ENCODE assay signal across 1 cellular context in genomic region chr19:45792482-45793177, GRCh38.
TF ChIP-seq lines count a peak whose summit lies in the region.

TSS of gene DMWD (minus strand) at chr19:45792845. CDS start at chr19:45792756, 89 bp downstream.

TF ChIP-seq in HepG2, 621 proteins besides CTCF, POLR2A, EP300 and RAD21 (continued from another document and continues in another):
- TF ChIP-seq AHDC1 (CRISPR knock-in tag; IDR thresholded peaks at IDR 0.05; ENCODE audit: borderline replicate concordance) (no peak), ARID2 (CRISPR knock-in tag; IDR thresholded peaks at IDR 0.05; ENCODE audit: borderline replicate concordance) (no peak), ZNF337 (CRISPR knock-in tag; IDR thresholded peaks at IDR 0.05; ENCODE audit: borderline replicate concordance, low read depth) (no peak), ETV5 (CRISPR knock-in tag; IDR thresholded peaks at IDR 0.05; ENCODE audit: borderline replicate concordance) (peak; percentile 64), ADNP (CRISPR knock-in tag; IDR thresholded peaks at IDR 0.05) (no peak), PRDM10 (CRISPR knock-in tag; IDR thresholded peaks at IDR 0.05; ENCODE audit: low read depth) (no peak), POLR2AphosphoS5 (IDR thresholded peaks at IDR 0.05; ENCODE audit: low read depth, low read length) (no peak), CAMTA2 (CRISPR knock-in tag; IDR thresholded peaks at IDR 0.05; ENCODE audit: borderline replicate concordance) (no peak), GABPB1 (CRISPR knock-in tag; IDR thresholded peaks at IDR 0.05) (peak; percentile 93), ZNF761 (CRISPR knock-in tag; conservative IDR thresholded peaks at IDR 0.05) (0 out of 2 replicates have a peak, but pooled peaks have one; percentile 29), THAP11 (CRISPR knock-in tag; IDR thresholded peaks at IDR 0.05) (peak; percentile 78), U2AF1 (optimal IDR thresholded peaks at IDR 0.05; ENCODE audit: low read depth, low read length) (no peak), REPIN1 (CRISPR knock-in tag; IDR thresholded peaks at IDR 0.05; ENCODE audit: borderline replicate concordance, low read depth) (no peak), ZNF12 (CRISPR knock-in tag; IDR thresholded peaks at IDR 0.05) (no peak), IKZF4 (CRISPR knock-in tag; IDR thresholded peaks at IDR 0.05; ENCODE audit: borderline replicate concordance, low read depth, not compliant biosample characterization) (no peak), ZNF615 (CRISPR knock-in tag; IDR thresholded peaks at IDR 0.05; ENCODE audit: borderline replicate concordance) (no peak), ZNF414 (CRISPR knock-in tag; IDR thresholded peaks at IDR 0.05) (no peak), ZFP37 (CRISPR knock-in tag; IDR thresholded peaks at IDR 0.05; ENCODE audit: borderline replicate concordance) (no peak), ZNF563 (CRISPR knock-in tag; IDR thresholded peaks at IDR 0.05) (no peak), ZNF616 (CRISPR knock-in tag; IDR thresholded peaks at IDR 0.05; ENCODE audit: low read depth) (no peak), PBX2 (CRISPR knock-in tag; IDR thresholded peaks at IDR 0.05) (peak; percentile 87), ARID5B (CRISPR knock-in tag; IDR thresholded peaks at IDR 0.05) (no peak), STAT5B (CRISPR knock-in tag; IDR thresholded peaks at IDR 0.05) (no peak), NAIF1 (CRISPR knock-in tag; IDR thresholded peaks at IDR 0.05; ENCODE audit: borderline replicate concordance) (no peak), RBFOX2 (IDR thresholded peaks at IDR 0.05; ENCODE audit: low read depth, low read length) (peak; percentile 69), ZNF747 (CRISPR knock-in tag; IDR thresholded peaks at IDR 0.05; ENCODE audit: borderline replicate concordance) (no peak), ZSCAN20 (CRISPR knock-in tag; IDR thresholded peaks at IDR 0.05; ENCODE audit: borderline replicate concordance) (no peak), ZNF619 (CRISPR knock-in tag; IDR thresholded peaks at IDR 0.05) (no peak), ZSCAN31 (CRISPR knock-in tag; IDR thresholded peaks at IDR 0.05; ENCODE audit: low read depth) (no peak), ZNF678 (CRISPR knock-in tag; IDR thresholded peaks at IDR 0.05) (no peak), MNT (IDR thresholded peaks at IDR 0.05) (peak; percentile 35; the same call in 1 of the 2 replicates), SNAPC5 (CRISPR knock-in tag; IDR thresholded peaks at IDR 0.05; ENCODE audit: borderline replicate concordance) (no peak), NFYC (CRISPR knock-in tag; IDR thresholded peaks at IDR 0.05) (peak; percentile 73), MTA1 (CRISPR knock-in tag; IDR thresholded peaks at IDR 0.05; ENCODE audit: borderline replicate concordance) (no peak), SP2 (CRISPR knock-in tag; IDR thresholded peaks at IDR 0.05) (peak; percentile 88), PATZ1 (CRISPR knock-in tag; IDR thresholded peaks at IDR 0.05) (peak; percentile 78), SPEN (CRISPR knock-in tag; IDR thresholded peaks at IDR 0.05; ENCODE audit: low read depth) (peak; percentile 56; the same call in 1 of the 2 replicates), MEIS2 (CRISPR knock-in tag; IDR thresholded peaks at IDR 0.05) (peak; percentile 18; the same call in 1 of the 2 replicates), ZBTB20 (CRISPR knock-in tag; IDR thresholded peaks at IDR 0.05; ENCODE audit: borderline replicate concordance, low read depth) (no peak), TAF1 (CRISPR knock-in tag; IDR thresholded peaks at IDR 0.05) (peak; percentile 46; the same call in 1 of the 2 replicates), PLRG1 (conservative IDR thresholded peaks at IDR 0.05) (no peak), ZNF546 (CRISPR knock-in tag; conservative IDR thresholded peaks at IDR 0.05) (no peak), CENPT (CRISPR knock-in tag; IDR thresholded peaks at IDR 0.05; ENCODE audit: low read depth) (no peak), ATF4 (CRISPR knock-in tag; IDR thresholded peaks at IDR 0.05) (no peak)
